13 cellular contexts compared by ENCODE assay signal in the genomic region with DNA sequence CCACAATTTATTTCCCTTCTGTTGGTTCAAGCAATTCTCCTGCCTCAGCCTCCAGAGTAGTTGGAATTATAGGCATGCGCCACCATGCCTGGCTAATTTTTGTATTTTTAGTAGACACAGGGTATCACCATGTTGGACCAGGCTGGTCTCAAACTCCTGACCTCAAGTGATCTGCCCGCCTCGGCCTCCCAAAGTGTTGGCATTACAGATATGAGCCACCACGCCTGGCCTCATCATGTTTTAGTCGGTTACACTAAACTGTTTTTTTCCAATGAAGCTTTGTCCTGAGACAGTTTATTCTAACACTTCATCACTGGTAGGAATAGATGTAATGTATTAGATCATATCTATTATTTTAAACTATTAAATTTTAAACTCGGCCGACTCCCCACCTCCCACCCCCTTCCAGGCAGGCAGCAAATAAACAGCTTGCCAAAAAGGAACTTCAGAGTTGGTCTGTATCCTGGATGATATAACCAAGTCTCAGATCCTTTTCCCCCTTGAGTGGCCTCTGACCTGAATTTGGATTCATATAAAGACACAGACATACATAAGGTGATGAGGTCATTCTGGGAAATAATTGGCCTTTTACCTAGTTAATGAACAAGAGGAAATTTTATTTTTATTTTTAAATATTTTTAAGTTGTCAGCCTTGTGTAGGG. TPM values are rescaled to one million over a fixed set of nuclear protein-coding genes. Genes with fewer than 3 reads are reported as not detected.
DNase-seq lines count a peak whose midpoint lies in the region; TF ChIP-seq lines count a peak whose summit lies in the region.
"Had no signal": no experiment of that assay in that cellular context is flagged by ENCODE, and none has a peak within 500 bp of the region (broad histone marks: within the 10 kb centered on the region; RNA-seq: fewer than 3 reads in every experiment).

No MANE protein-coding gene starts in this region.

- H3K18ac ChIP-seq in trophoblast cell (ENCODE audit: low read length), result no peak overlapping the region

- peak overlapping the region; percentile 93 for H3K27ac ChIP-seq in OCI-LY1 (ENCODE audit: low read depth, low read length, poor library complexity, severe bottlenecking)
- no peak overlapping the region for H3K27ac ChIP-seq in trophoblast cell (ENCODE audit: low read depth, low read length)

- H4K20me1 ChIP-seq in OCI-LY1 (ENCODE audit: insufficient read depth, low read length), result no peaks in the 10 kb centered on the region

- no CpG with 5 or more reads among the region's 7 CpGs for WGBS in trophoblast cell (ENCODE audit: extremely low coverage, insufficient coverage, insufficient read length)

- no peak for TF ChIP-seq CTCF in OCI-LY1 (IDR thresholded peaks at IDR 0.05; ENCODE audit: low read length)
- TF ChIP-seq CTCF in endothelial cell (IDR thresholded peaks at IDR 0.05; ENCODE audit: unreplicated experiment), result no peak

- H2BK120ac ChIP-seq in trophoblast cell (ENCODE audit: insufficient read depth, low read length, poor library complexity), result no peak overlapping the region

- peaks cover 2% of the 10 kb centered on the region for H3K79me1 ChIP-seq in trophoblast cell (ENCODE audit: low read length)

- peaks cover 7% of the 10 kb centered on the region for H3K27me3 Mint-ChIP-seq in endothelial cell (ENCODE audit: unreplicated experiment)

- peaks cover 55% of the 10 kb centered on the region for H3K4me1 ChIP-seq in OCI-LY1 (ENCODE audit: insufficient read depth, low read length, severe bottlenecking)
- peaks cover 5 to 8% of the 10 kb centered on the region in 2 experiments for H3K4me1 ChIP-seq in trophoblast cell (ENCODE audit: control insufficient read depth in 1 of 2, insufficient read depth in 2 of 2, low read length in 2 of 2)

- no peak overlapping the region for H4K12ac ChIP-seq in trophoblast cell (ENCODE audit: low read depth, low read length)

- no peak overlapping the region for H3K14ac ChIP-seq in trophoblast cell (ENCODE audit: low read length)

- H3K9me3 ChIP-seq in OCI-LY1 (ENCODE audit: low read length) (no peaks in the 10 kb centered on the region), trophoblast cell (ENCODE audit: insufficient read depth, low read depth, low read length) (no peaks in the 10 kb centered on the region), MG63 (no peaks in the 10 kb centered on the region)
- H3K9me3 ChIP-seq: Peyer's patch had no signal

- H3K4me1 Mint-ChIP-seq in endothelial cell (ENCODE audit: unreplicated experiment), result peaks cover 58% of the 10 kb centered on the region

- DNase-seq in CD1c-positive myeloid dendritic cell (ENCODE audit: extremely low spot score) (peak; percentile 70), endothelial cell (ENCODE audit: low spot score) (no peak), trophoblast cell (peak; percentile 20 to 67), MG63 (no peak), NCI-H1092 (lab: John Stamatoyannopoulos, UW) (no peak)
- no peak for DNase-seq in activated CD4-positive, CD25-positive, alpha-beta regulatory T cell treated with anti-CD3 and anti-CD28 coated beads, Interleukin-2, amount 50 U/mL, for 72 hours
- DNase-seq in activated effector memory CD4-positive, alpha-beta T cell treated with anti-CD3 and anti-CD28 coated beads, Interleukin-2, amount 50 U/mL, for 16 hours, result no peak
- DNase-seq: activated effector memory CD4-positive, alpha-beta T cell treated with Interleukin-2 at 50 U/mL for 16 hours; cortex of kidney; KG1; Peyer's patch had no signal

- no peak overlapping the region for H2AFZ ChIP-seq in OCI-LY1 (ENCODE audit: low read length)
- H2AFZ ChIP-seq in trophoblast cell (ENCODE audit: insufficient read depth, low read length, poor library complexity), result no peak overlapping the region

- peak overlapping the region; percentile 91 for H3K27ac Mint-ChIP-seq in endothelial cell (ENCODE audit: unreplicated experiment)

- H3K9ac ChIP-seq in OCI-LY1 (ENCODE audit: low read length) (no peak overlapping the region), trophoblast cell (ENCODE audit: low read length) (no peak overlapping the region)

- H3K79me2 ChIP-seq in OCI-LY1 (ENCODE audit: insufficient read depth, low read length), result no peaks in the 10 kb centered on the region
- H3K79me2 ChIP-seq in trophoblast cell (ENCODE audit: control insufficient read depth, insufficient read depth, low read length, poor library complexity), result no peaks in the 10 kb centered on the region

- no peak overlapping the region for H2AK5ac ChIP-seq in trophoblast cell (ENCODE audit: low read length)

- peaks cover 13% of the 10 kb centered on the region for H3K36me3 Mint-ChIP-seq in endothelial cell (ENCODE audit: low read depth, unreplicated experiment)

- H3K4ac ChIP-seq in trophoblast cell (ENCODE audit: low read depth, low read length), result no peak overlapping the region

- no peak overlapping the region for H2BK5ac ChIP-seq in trophoblast cell (ENCODE audit: low read depth, low read length, poor library complexity)

- H3K4me3 Mint-ChIP-seq in endothelial cell (ENCODE audit: unreplicated experiment), result no peak overlapping the region

- H3K4me3 ChIP-seq in OCI-LY1 (ENCODE audit: low read depth, low read length, poor library complexity, severe bottlenecking) (no peak overlapping the region), trophoblast cell (ENCODE audit: low read depth, low read length) (no peak overlapping the region), MG63 (no peak overlapping the region)
- H3K4me3 ChIP-seq: GM12878, Peyer's patch had no signal

- H4K91ac ChIP-seq in trophoblast cell (ENCODE audit: low read depth, low read length), result no peak overlapping the region

- H3K4me2 ChIP-seq in OCI-LY1 (ENCODE audit: low read length) (no peak overlapping the region), trophoblast cell (ENCODE audit: low read length) (no peak overlapping the region)

- H4K8ac ChIP-seq in trophoblast cell (ENCODE audit: low read depth, low read length), result no peak overlapping the region

- no peak overlapping the region for H3K23ac ChIP-seq in trophoblast cell (ENCODE audit: low read length)

- no peaks in the 10 kb centered on the region for H3K9me3 Mint-ChIP-seq in endothelial cell (ENCODE audit: unreplicated experiment)

- H3K36me3 ChIP-seq in OCI-LY1 (ENCODE audit: insufficient read depth, low read length) (peaks cover 35% of the 10 kb centered on the region), trophoblast cell (ENCODE audit: control insufficient read depth in 1 of 2, insufficient read depth in 2 of 2, low read length in 2 of 2) (peaks cover 2 to 7% of the 10 kb centered on the region in 2 experiments), MG63 (peaks cover 6% of the 10 kb centered on the region)

- H3K27me3 ChIP-seq in OCI-LY1 (ENCODE audit: insufficient read depth, low read length) (no peaks in the 10 kb centered on the region), trophoblast cell (ENCODE audit: insufficient read depth, low read length) (no peaks in the 10 kb centered on the region), MG63 (no peaks in the 10 kb centered on the region)
- H3K27me3 ChIP-seq: Peyer's patch had no signal

- H3F3A ChIP-seq in OCI-LY1 (ENCODE audit: insufficient read depth, low read length), result no peaks in the 10 kb centered on the region

- no peaks in the 10 kb centered on the region for H3K9me2 ChIP-seq in OCI-LY1 (ENCODE audit: low read depth, low read length)

- no peak overlapping the region for H2BK12ac ChIP-seq in trophoblast cell (ENCODE audit: low read length)

RNA-seq across cellular contexts. Expression of a gene that starts 18.4 kb away (rescaled TPM):
- total RNA-seq in endothelial cell (ENCODE audit: unreplicated experiment), result 13.0 TPM
- 10.5 and 11.5 TPM in 2 replicates for polyA plus RNA-seq in trophoblast cell (2013)
- 1.2 TPM in 1 of 2 replicates, not detected in the other for total RNA-seq in MG63 (2014; rRNA removed; shearing (Covaris generic); ENCODE audit: low replicate concordance)

RNA-seq across cellular contexts. Expression of a gene that starts 48.2 kb away (rescaled TPM):
- 7.6 TPM for total RNA-seq in endothelial cell (ENCODE audit: unreplicated experiment)
- polyA plus RNA-seq in trophoblast cell (2013), result 1.6 and 1.9 TPM in 2 replicates
- 12.1 and 15.7 TPM in 2 replicates for total RNA-seq in MG63 (2014; rRNA removed; shearing (Covaris generic); ENCODE audit: low replicate concordance)

RNA-seq across cellular contexts. Expression of a gene that starts 51.7 kb away (rescaled TPM):
- 116 TPM for total RNA-seq in endothelial cell (ENCODE audit: unreplicated experiment)
- polyA plus RNA-seq in trophoblast cell (2013), result 33.6 and 35.0 TPM in 2 replicates
- total RNA-seq in MG63 (2014; rRNA removed; shearing (Covaris generic); ENCODE audit: low replicate concordance), result 17.1 and 36.4 TPM in 2 replicates

Comparison
In these comparisons a context has a peak if more than half of its experiments do, and no peak if none do; other contexts are left out.
1. DNase-seq: peak in CD1c-positive myeloid dendritic cell (single experiment) and trophoblast cell (2 of 2); none in endothelial cell (single experiment), MG63 (single experiment), activated CD4-positive, CD25-positive, alpha-beta regulatory T cell treated with anti-CD3 and anti-CD28 coated beads, Interleukin-2, amount 50 U/mL, for 72 hours (single experiment), activated effector memory CD4-positive, alpha-beta T cell treated with anti-CD3 and anti-CD28 coated beads, Interleukin-2, amount 50 U/mL, for 16 hours (single experiment) and NCI-H1092 (single experiment).